11 cellular contexts compared by ENCODE assay signal in genomic region chr7:116355423-116355765, GRCh38.
A peak's percentile ranks its signal among the peaks of the same experiment; 100 is the strongest.
DNase-seq lines count a peak whose midpoint lies in the region; TF ChIP-seq lines count a peak whose summit lies in the region.
"Had no signal": no experiment of that assay in that cellular context is flagged by ENCODE, and none has a peak within 500 bp of the region (broad histone marks: within the 10 kb centered on the region; RNA-seq: fewer than 3 reads in every experiment).

No MANE protein-coding gene starts in this region.

- H3K36me3 ChIP-seq in Peyer's patch (no peaks in the 10 kb centered on the region), muscle layer of duodenum (ENCODE audit: control insufficient read depth in 1 of 2, insufficient read depth in 2 of 2, low read length in 2 of 2) (no peaks in the 10 kb centered on the region), tibial artery (no peaks in the 10 kb centered on the region)
- H3K36me3 ChIP-seq: HAP-1 had no signal

- no peak for DNase-seq in Peyer's patch
- DNase-seq in coronary artery (ENCODE audit: low spot score): no peak
- DNase-seq in tibial artery: no peak
- DNase-seq in NCI-H146 treated with DMSO at 0.1 percent for 48 hours (lab: John Stamatoyannopoulos, UW; ENCODE audit: unreplicated experiment): no peak
- no peak for DNase-seq in hypothalamus (lab: John Stamatoyannopoulos, UW)
- DNase-seq in NK-92 treated with Interleukin-12 subunit alpha and Interleukin-12 subunit beta, amount 100 ng/mL, for 24 hours (lab: John Stamatoyannopoulos, UW): no peak
- no peak for DNase-seq in NCI-H1436 treated with DMSO at 0.1 percent for 48 hours (lab: John Stamatoyannopoulos, UW)
- DNase-seq: activated CD8-positive, alpha-beta memory T cell treated with anti-CD3 and anti-CD28 coated beads, Interleukin-2, amount 50 U/mL, for 48 hours; DMS 273 treated with DMSO at 0.1 percent for 48 hours had no signal

- H3K4me1 ChIP-seq in Peyer's patch (peaks cover 0 to 10% (median 0%) of the 10 kb centered on the region in 4 donors), muscle layer of duodenum (ENCODE audit: control insufficient read depth in 1 of 2, insufficient read depth in 2 of 2, low read length in 2 of 2) (peaks cover 27 to 33% of the 10 kb centered on the region in 2 donors), tibial artery (peaks cover 0 to 60% (median 52%) of the 10 kb centered on the region in 4 donors)

- intact Hi-C loops in tibial artery (cut with DNase I; ENCODE audit: low total_unique reads): no loop called here

- H3K27ac ChIP-seq in Peyer's patch (peak overlapping the region in 3 of 4 donors; percentile 35 to 86 (median 45)), coronary artery (peak overlapping the region; percentile 82 to 89), muscle layer of duodenum (ENCODE audit: low read length) (peak overlapping the region; percentile 86), tibial artery (peak overlapping the region; percentile 85)

- H3K27me3 ChIP-seq in Peyer's patch (no peaks in the 10 kb centered on the region), muscle layer of duodenum (ENCODE audit: low read depth, low read length) (no peaks in the 10 kb centered on the region), tibial artery (no peaks in the 10 kb centered on the region)

- no peak for TF ChIP-seq POLR2A in Peyer's patch (IDR thresholded peaks at IDR 0.05)

- TF ChIP-seq CTCF in Peyer's patch (IDR thresholded peaks at IDR 0.05): no peak
- no peak for TF ChIP-seq CTCF in coronary artery (IDR thresholded peaks at IDR 0.05)
- TF ChIP-seq CTCF in tibial artery (IDR thresholded peaks at IDR 0.05): no peak

- H3K9me3 ChIP-seq in Peyer's patch (no peaks in the 10 kb centered on the region), muscle layer of duodenum (ENCODE audit: control insufficient read depth in 1 of 2, low read length in 2 of 2) (no peaks in the 10 kb centered on the region), tibial artery (no peaks in the 10 kb centered on the region)
- H3K9me3 ChIP-seq: HAP-1 had no signal

- H3K4me3 ChIP-seq in Peyer's patch (no peak overlapping the region), coronary artery (peak overlapping the region; percentile 55), muscle layer of duodenum (ENCODE audit: low read depth in 1 of 2, low read length in 2 of 2) (peak overlapping the region in 1 of 2 donors; percentile 48), tibial artery (peak overlapping the region; percentile 24 to 30)
- H3K4me3 ChIP-seq: HAP-1 had no signal

Comparison
In these comparisons a context has a peak if more than half of its experiments do, and no peak if none do; other contexts are left out.
1. H3K4me3 ChIP-seq: peak in coronary artery (single experiment) and tibial artery (2 of 2); none in Peyer's patch (0 of 4).
2. Peak in every context shown above with its lines, with median percentiles within 50 percentile points of each other: H3K27ac ChIP-seq.